Comparison of ENCODE assay signal across 1 cellular context in genomic region chr14:100286484-100287191, GRCh38.
TF ChIP-seq lines count a peak whose summit lies in the region.

No MANE protein-coding gene starts in this region.

TF ChIP-seq in A549, 52 proteins besides CTCF, POLR2A, EP300 and RAD21 (continued from another document):
- TF ChIP-seq JUN (IDR thresholded peaks at IDR 0.05) (no peak), SMC3 (IDR thresholded peaks at IDR 0.05) (no peak), E2F6 (IDR thresholded peaks at IDR 0.05; ENCODE audit: borderline replicate concordance, low read depth) (no peak), CHD4 (IDR thresholded peaks at IDR 0.05; ENCODE audit: borderline replicate concordance) (no peak), HOXB13 (CRISPR knock-in tag; IDR thresholded peaks at IDR 0.05; ENCODE audit: low read depth) (no peak), ZSCAN20 (CRISPR knock-in tag; IDR thresholded peaks at IDR 0.05) (no peak), MAX (IDR thresholded peaks at IDR 0.05) (no peak), HES2 (IDR thresholded peaks at IDR 0.05) (no peak), MYC (IDR thresholded peaks at IDR 0.05; ENCODE audit: borderline replicate concordance, low read length) (no peak), BHLHE40 (IDR thresholded peaks at IDR 0.05; ENCODE audit: low read depth, low read length) (no peak), KDM1A (IDR thresholded peaks at IDR 0.05; ENCODE audit: low read depth) (no peak), ZFP36 (IDR thresholded peaks at IDR 0.05; ENCODE audit: borderline replicate concordance, partially characterized antibody) (no peak), JUNB (IDR thresholded peaks at IDR 0.05) (no peak), HOXA7 (CRISPR knock-in tag; IDR thresholded peaks at IDR 0.05) (no peak)
- TF ChIP-seq, protein P1, sequence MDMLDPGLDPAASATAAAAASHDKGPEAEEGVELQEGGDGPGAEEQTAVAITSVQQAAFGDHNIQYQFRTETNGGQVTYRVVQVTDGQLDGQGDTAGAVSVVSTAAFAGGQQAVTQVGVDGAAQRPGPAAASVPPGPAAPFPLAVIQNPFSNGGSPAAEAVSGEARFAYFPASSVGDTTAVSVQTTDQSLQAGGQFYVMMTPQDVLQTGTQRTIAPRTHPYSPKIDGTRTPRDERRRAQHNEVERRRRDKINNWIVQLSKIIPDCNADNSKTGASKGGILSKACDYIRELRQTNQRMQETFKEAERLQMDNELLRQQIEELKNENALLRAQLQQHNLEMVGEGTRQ (IDR thresholded peaks at IDR 0.05) = no peak
- TF ChIP-seq, protein P2, sequence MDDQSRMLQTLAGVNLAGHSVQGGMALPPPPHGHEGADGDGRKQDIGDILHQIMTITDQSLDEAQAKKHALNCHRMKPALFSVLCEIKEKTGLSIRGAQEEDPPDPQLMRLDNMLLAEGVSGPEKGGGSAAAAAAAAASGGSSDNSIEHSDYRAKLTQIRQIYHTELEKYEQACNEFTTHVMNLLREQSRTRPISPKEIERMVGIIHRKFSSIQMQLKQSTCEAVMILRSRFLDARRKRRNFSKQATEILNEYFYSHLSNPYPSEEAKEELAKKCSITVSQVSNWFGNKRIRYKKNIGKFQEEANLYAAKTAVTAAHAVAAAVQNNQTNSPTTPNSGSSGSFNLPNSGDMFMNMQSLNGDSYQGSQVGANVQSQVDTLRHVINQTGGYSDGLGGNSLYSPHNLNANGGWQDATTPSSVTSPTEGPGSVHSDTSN (IDR thresholded peaks at IDR 0.05) = no peak
- TF ChIP-seq, protein P3, sequence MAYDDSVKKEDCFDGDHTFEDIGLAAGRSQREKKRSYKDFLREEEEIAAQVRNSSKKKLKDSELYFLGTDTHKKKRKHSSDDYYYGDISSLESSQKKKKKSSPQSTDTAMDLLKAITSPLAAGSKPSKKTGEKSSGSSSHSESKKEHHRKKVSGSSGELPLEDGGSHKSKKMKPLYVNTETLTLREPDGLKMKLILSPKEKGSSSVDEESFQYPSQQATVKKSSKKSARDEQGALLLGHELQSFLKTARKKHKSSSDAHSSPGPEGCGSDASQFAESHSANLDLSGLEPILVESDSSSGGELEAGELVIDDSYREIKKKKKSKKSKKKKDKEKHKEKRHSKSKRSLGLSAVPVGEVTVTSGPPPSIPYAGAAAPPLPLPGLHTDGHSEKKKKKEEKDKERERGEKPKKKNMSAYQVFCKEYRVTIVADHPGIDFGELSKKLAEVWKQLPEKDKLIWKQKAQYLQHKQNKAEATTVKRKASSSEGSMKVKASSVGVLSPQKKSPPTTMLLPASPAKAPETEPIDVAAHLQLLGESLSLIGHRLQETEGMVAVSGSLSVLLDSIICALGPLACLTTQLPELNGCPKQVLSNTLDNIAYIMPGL (CRISPR knock-in tag; IDR thresholded peaks at IDR 0.05; ENCODE audit: borderline replicate concordance) = no peak
- TF ChIP-seq, protein P4, sequence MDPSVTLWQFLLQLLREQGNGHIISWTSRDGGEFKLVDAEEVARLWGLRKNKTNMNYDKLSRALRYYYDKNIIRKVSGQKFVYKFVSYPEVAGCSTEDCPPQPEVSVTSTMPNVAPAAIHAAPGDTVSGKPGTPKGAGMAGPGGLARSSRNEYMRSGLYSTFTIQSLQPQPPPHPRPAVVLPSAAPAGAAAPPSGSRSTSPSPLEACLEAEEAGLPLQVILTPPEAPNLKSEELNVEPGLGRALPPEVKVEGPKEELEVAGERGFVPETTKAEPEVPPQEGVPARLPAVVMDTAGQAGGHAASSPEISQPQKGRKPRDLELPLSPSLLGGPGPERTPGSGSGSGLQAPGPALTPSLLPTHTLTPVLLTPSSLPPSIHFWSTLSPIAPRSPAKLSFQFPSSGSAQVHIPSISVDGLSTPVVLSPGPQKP (IDR thresholded peaks at IDR 0.05; ENCODE audit: low read depth, low read length) = no peak
